Comparison of ENCODE assay signal across 11 cellular contexts in genomic region chr10:6563075-6563474, GRCh38. TPM values are rescaled to one million over a fixed set of nuclear protein-coding genes. Genes with fewer than 3 reads are reported as not detected.
A peak's percentile ranks its signal among the peaks of the same experiment; 100 is the strongest.
DNase-seq lines count a peak whose midpoint lies in the region; ATAC-seq, FAIRE-seq and TF ChIP-seq lines count a peak whose summit lies in the region.
"Had no signal": no experiment of that assay in that cellular context is flagged by ENCODE, and none has a peak within 500 bp of the region (broad histone marks: within the 10 kb centered on the region; RNA-seq: fewer than 3 reads in every experiment).

No MANE protein-coding gene starts in this region.

- peak overlapping the region; percentile 89 for H3K27ac Mint-ChIP-seq in activated naive CD8-positive, alpha-beta T cell treated with anti-CD3 and anti-CD28 coated beads for 36 hours

- peak overlapping the region; percentile 55 for H3K4me2 ChIP-seq in DND-41 (ENCODE audit: insufficient read depth, low read length)

- H3K27me3 ChIP-seq in DND-41 (ENCODE audit: insufficient read depth, low read length, poor library complexity) = no peaks in the 10 kb centered on the region
- H3K27me3 ChIP-seq in skeletal muscle tissue (ENCODE audit: control insufficient read depth in 3 of 3, insufficient read depth in 3 of 3, low read length in 3 of 3) = no peaks in the 10 kb centered on the region
- H3K27me3 ChIP-seq: breast epithelium had no signal

- H3K4me1 ChIP-seq in DND-41 (ENCODE audit: insufficient read depth, low read length) = peaks cover 52% of the 10 kb centered on the region
- H3K4me1 ChIP-seq in skeletal muscle tissue (ENCODE audit: control insufficient read depth in 3 of 3, insufficient read depth in 3 of 3, low read length in 3 of 3) = peaks cover 36 to 53% (median 43%) of the 10 kb centered on the region in 3 donors
- H3K4me1 ChIP-seq: breast epithelium had no signal

- DNase-seq in DND-41 (peak; percentile 53), H54 (ENCODE audit: insufficient read length, low spot score) (no peak)
- DNase-seq in activated CD4-positive, alpha-beta T cell treated with anti-CD3 and anti-CD28 coated beads for 48 hours = peak; percentile 76
- peak; percentile 71 for DNase-seq in activated naive CD8-positive, alpha-beta T cell treated with anti-CD3 and anti-CD28 coated beads for 36 hours
- DNase-seq: NCI-H146 had no signal

- ATAC-seq in DND-41 (ENCODE audit: insufficient read depth, low read depth) = peak; percentile 84
- ATAC-seq in GM18519 (IDR thresholded peaks at IDR 0.05; ENCODE audit: low FRiP score, unreplicated experiment) = no peak
- no peak for ATAC-seq in GM21447 (IDR thresholded peaks at IDR 0.05; ENCODE audit: unreplicated experiment)
- no peak for ATAC-seq in GM18511 (IDR thresholded peaks at IDR 0.05; ENCODE audit: unreplicated experiment)

- H3K4me3 ChIP-seq in DND-41 (ENCODE audit: low read depth in 1 of 2, low read length in 2 of 2) = peak overlapping the region in 1 of 2 experiments; percentile 41; a peak in 2 of 4 replicates
- peak overlapping the region; percentile 41 to 54 (median 47) for H3K4me3 ChIP-seq in skeletal muscle tissue (ENCODE audit: low read length in 3 of 3)
- H3K4me3 ChIP-seq: breast epithelium had no signal

- H3K9me3 ChIP-seq in DND-41 (ENCODE audit: insufficient read depth, low read length, severe bottlenecking) (no peaks in the 10 kb centered on the region), skeletal muscle tissue (ENCODE audit: control insufficient read depth in 3 of 3, low read length in 3 of 3) (no peaks in the 10 kb centered on the region)
- H3K9me3 ChIP-seq: breast epithelium had no signal

- H3K79me2 ChIP-seq in DND-41 (ENCODE audit: insufficient read depth, low read length) = peaks cover 96% of the 10 kb centered on the region

- H4K20me1 ChIP-seq in DND-41 (ENCODE audit: insufficient read depth, low read length) = peaks cover 22% of the 10 kb centered on the region

- H3K36me3 ChIP-seq in DND-41 (ENCODE audit: insufficient read depth, low read length) (no peaks in the 10 kb centered on the region), skeletal muscle tissue (ENCODE audit: control insufficient read depth in 3 of 3, insufficient read depth in 3 of 3, low read length in 3 of 3) (no peaks in the 10 kb centered on the region)
- H3K36me3 ChIP-seq: breast epithelium had no signal

- FAIRE-seq in H54 (lab: Jason Lieb, UNC) = no peak
- FAIRE-seq: endothelial cell of umbilical vein had no signal

- H3K27me3 Mint-ChIP-seq in activated naive CD8-positive, alpha-beta T cell treated with anti-CD3 and anti-CD28 coated beads for 36 hours = no peaks in the 10 kb centered on the region

- peak overlapping the region; percentile 29 for H3K9ac ChIP-seq in DND-41 (ENCODE audit: low read depth, low read length)
- H3K9ac ChIP-seq in skeletal muscle tissue (ENCODE audit: low read depth in 1 of 3, low read length in 3 of 3) = peak overlapping the region in 1 of 3 donors; percentile 68

- no peaks in the 10 kb centered on the region for H3K9me3 Mint-ChIP-seq in activated naive CD8-positive, alpha-beta T cell treated with anti-CD3 and anti-CD28 coated beads for 36 hours

- TF ChIP-seq POLR2A in H54 (IDR thresholded peaks at IDR 0.05; ENCODE audit: low read depth, low read length) = no peak

- no peak overlapping the region for H2AFZ ChIP-seq in DND-41 (ENCODE audit: low read depth, low read length)

- H3K27ac ChIP-seq in DND-41 (ENCODE audit: low read length) (peak overlapping the region; percentile 66), skeletal muscle tissue (ENCODE audit: low read depth, low read length) (peak overlapping the region; percentile 4)
- H3K27ac ChIP-seq: breast epithelium had no signal

- peak overlapping the region; percentile 66 for H3K4me3 Mint-ChIP-seq in activated naive CD8-positive, alpha-beta T cell treated with anti-CD3 and anti-CD28 coated beads for 36 hours

- H3K4me1 Mint-ChIP-seq in activated naive CD8-positive, alpha-beta T cell treated with anti-CD3 and anti-CD28 coated beads for 36 hours = peaks cover 80% of the 10 kb centered on the region

- H3K36me3 Mint-ChIP-seq in activated naive CD8-positive, alpha-beta T cell treated with anti-CD3 and anti-CD28 coated beads for 36 hours = peaks cover 42% of the 10 kb centered on the region

- no peak for TF ChIP-seq CTCF in DND-41 (IDR thresholded peaks at IDR 0.05; ENCODE audit: borderline replicate concordance, extremely low read depth, low read length, poor library complexity, severe bottlenecking)

RNA-seq across cellular contexts. Expression of gene PRKCQ, which starts 17.0 kb away (rescaled TPM):
- 10 to 100 TPM; 44.9 to 45.9 TPM for total RNA-seq in activated naive CD8-positive, alpha-beta T cell treated with anti-CD3 and anti-CD28 coated beads for 36 hours
- total RNA-seq in skeletal muscle tissue = 14.6 TPM
